Comparison of ENCODE assay signal across 1 cellular context in the genomic region with DNA sequence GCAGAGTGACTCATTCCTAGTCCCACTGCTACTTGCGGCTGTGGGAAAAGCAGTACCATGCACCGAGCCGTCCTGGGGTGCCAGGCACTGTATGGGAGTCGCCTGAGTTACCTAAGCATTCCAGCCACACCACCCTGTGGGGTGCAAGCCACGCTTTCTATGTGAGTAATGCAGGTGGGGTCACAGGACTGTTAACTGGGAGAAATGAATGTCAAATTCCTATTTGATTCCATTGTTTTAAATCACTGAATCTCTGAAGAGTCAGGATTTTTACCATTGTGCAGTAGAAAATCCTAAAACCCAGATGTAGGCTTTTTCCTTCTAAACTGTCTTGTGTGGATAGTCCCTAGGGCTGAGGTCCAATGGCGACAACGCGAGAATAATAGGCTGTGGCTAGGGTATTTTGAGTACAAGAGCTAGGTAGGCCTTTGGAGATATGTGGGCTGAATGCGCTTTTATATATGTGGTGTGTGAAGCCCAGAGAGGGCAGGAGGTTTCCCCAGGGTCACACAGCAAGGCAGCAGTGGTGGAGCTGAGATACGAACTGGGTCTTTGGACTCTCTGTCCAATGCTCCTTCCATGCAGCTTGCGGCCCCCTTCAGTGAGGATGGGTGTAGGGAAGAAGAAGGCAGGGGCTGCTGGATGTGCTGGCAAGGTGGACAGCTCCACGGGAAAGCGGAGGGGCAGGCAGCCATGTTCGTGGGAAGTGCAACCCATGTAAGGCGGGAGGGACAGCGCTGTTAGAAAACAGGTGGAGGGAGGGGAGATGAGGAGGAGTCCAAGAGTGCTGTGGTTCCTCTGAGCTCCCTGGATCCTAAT.
TF ChIP-seq lines count a peak whose summit lies in the region.

No MANE protein-coding gene starts in this region.

TF ChIP-seq in K562, 482 proteins besides CTCF, POLR2A, EP300 and RAD21 (continued from another document):
- TF ChIP-seq BCOR (IDR thresholded peaks at IDR 0.05) (0 out of 2 replicates have a peak, but pooled peaks have one; percentile 60), CBFA2T3 (IDR thresholded peaks at IDR 0.05) (no peak), KDM2B (CRISPR knock-in tag; IDR thresholded peaks at IDR 0.05) (no peak)
